In genomic region chr20:23441850-23442313, GRCh38 we compare ENCODE assay signal across 8 cellular contexts. TPM values are rescaled to one million over a fixed set of nuclear protein-coding genes. Genes with fewer than 3 reads are reported as not detected.
DNase-seq lines count a peak whose midpoint lies in the region; ATAC-seq, FAIRE-seq and TF ChIP-seq lines count a peak whose summit lies in the region.

No MANE protein-coding gene starts in this region.

- no peaks in the 10 kb centered on the region for H3K9me3 ChIP-seq in AG04450 (ENCODE audit: control insufficient read depth, insufficient read depth, low read length)

- peaks cover 3% of the 10 kb centered on the region for H3K27me3 ChIP-seq in AG04450 (ENCODE audit: control insufficient read depth, insufficient read depth, low read length)

- peak; percentile 88 for TF ChIP-seq CTCF in AG04450 (IDR thresholded peaks at IDR 0.05; ENCODE audit: low read depth, low read length)
- peak; percentile 98 for TF ChIP-seq CTCF in epithelial cell of proximal tubule (conservative IDR thresholded peaks at IDR 0.05; ENCODE audit: low read depth, low read length)

- CTCF ChIA-PET in AG04450 (lab: Charles Lee): interaction anchor here (0.6 to 4.6 kb wide), 37 partner anchors 9 to 750 kb away, joined by 3 to 95 read pairs (median 4); partner anchors contain the start of genes CST9, NAPB and NXT1

- H3K4me3 ChIP-seq in AG04450 (ENCODE audit: low read depth, low read length) (no peak overlapping the region), epithelial cell of proximal tubule (ENCODE audit: low read depth, low read length) (no peak overlapping the region)

- FAIRE-seq in GM18507 (lab: Jason Lieb, UNC): peak; percentile 86

- peak; percentile 45 for DNase-seq in AG04450 (ENCODE audit: low read depth, low spot score)
- DNase-seq in GM18507 (ENCODE audit: extremely low spot score, insufficient read length, low read depth): peak; percentile 60
- peak; percentile 92 for DNase-seq in NCI-H82 (lab: John Stamatoyannopoulos, UW)
- DNase-seq in activated CD8-positive, alpha-beta memory T cell treated with anti-CD3 and anti-CD28 coated beads for 4 hours (ENCODE audit: low read depth in 2 of 2): peak; percentile 27 to 29
- no peak for DNase-seq in epithelial cell of proximal tubule (ENCODE audit: low read depth)
- DNase-seq in mucosa of gallbladder (ENCODE audit: low spot score): peak; percentile 65
- DNase-seq in stimulated activated naive CD4-positive, alpha-beta T cell (lab: John Stamatoyannopoulos, UW): peak in 5 of 6 experiments; percentile 7 to 28 (median 21)

- peak; percentile 78 for ATAC-seq in HG03432 (IDR thresholded peaks at IDR 0.05; ENCODE audit: unreplicated experiment)

- POLR2A ChIA-PET in AG04450 (lab: Yijun Ruan, JAX): no interaction called here

- no peak overlapping the region for H3K27ac ChIP-seq in AG04450 (ENCODE audit: low read depth, low read length)

RNA-seq across cellular contexts. Expression of gene CSTL1, which starts 2.4 kb away (rescaled TPM):
- not detected in 2 replicates for polyA plus RNA-seq in AG04450 (2011; rRNA removed)
- not detected in 2 replicates for polyA minus RNA-seq in AG04450 (2011; rRNA and poly(A)+ RNA removed)
- total RNA-seq in epithelial cell of proximal tubule (not detected in 2 replicates), mucosa of gallbladder (not detected)

RNA-seq across cellular contexts. Expression of gene CST11, which starts 10.8 kb away (rescaled TPM):
- polyA plus RNA-seq in AG04450 (2011; rRNA removed): not detected in 2 replicates
- not detected in 2 replicates for polyA minus RNA-seq in AG04450 (2011; rRNA and poly(A)+ RNA removed)
- total RNA-seq in epithelial cell of proximal tubule (not detected in 2 replicates), mucosa of gallbladder (not detected)

RNA-seq across cellular contexts. Expression of gene NAPB, which starts 20.6 kb away (rescaled TPM):
- polyA plus RNA-seq in AG04450 (2011; rRNA removed): 4.8 and 6.4 TPM in 2 replicates
- polyA minus RNA-seq in AG04450 (2011; rRNA and poly(A)+ RNA removed): 7.6 and 8.9 TPM in 2 replicates
- total RNA-seq in epithelial cell of proximal tubule (3.3 and 3.8 TPM in 2 replicates), mucosa of gallbladder (12.4 TPM)

RNA-seq across cellular contexts. Expression of gene CST8, which starts 49.0 kb away (rescaled TPM):
- polyA plus RNA-seq in AG04450 (2011; rRNA removed): not detected in 2 replicates
- polyA minus RNA-seq in AG04450 (2011; rRNA and poly(A)+ RNA removed): not detected in 2 replicates
- total RNA-seq in epithelial cell of proximal tubule (not detected in 2 replicates), mucosa of gallbladder (not detected)
